In genomic region chr11:10495464-10495786, GRCh38 we compare ENCODE assay signal across 19 cellular contexts.
"Had no signal": no experiment of that assay in that cellular context is flagged by ENCODE, and none has a peak within 500 bp of the region (broad histone marks: within the 10 kb centered on the region; RNA-seq: fewer than 3 reads in every experiment).

No MANE protein-coding gene starts in this region.

- H3K27me3 ChIP-seq: colonic mucosa, dorsolateral prefrontal cortex, gastroesophageal sphincter, heart left ventricle, spleen, thyroid gland had no signal

- DNase-seq: activated CD4-positive, alpha-beta T cell treated with anti-CD3 and anti-CD28 coated beads for 4 hours; activated CD4-positive, alpha-beta T cell treated with anti-CD3 and anti-CD28 coated beads, Interleukin-2, amount 50 U/mL, for 48 hours; activated CD4-positive, CD25-positive, alpha-beta regulatory T cell; activated naive CD4-positive, alpha-beta T cell treated with anti-CD3 and anti-CD28 coated beads, Interleukin-2, amount 10 ng/mL, durations not matched to agents 7 days and 5 days; amygdala; dorsolateral prefrontal cortex; effector memory CD8-positive, alpha-beta T cell; heart left ventricle; left colon; lower lobe of right lung; naive thymus-derived CD4-positive, alpha-beta T cell; retina; spleen; stimulated activated CD4-positive, alpha-beta T cell treated with anti-CD3 and anti-CD28 coated beads, Interleukin-4, amount 100 ng/mL, for 1 hour; stimulated activated naive CD4-positive, alpha-beta T cell treated with Interleukin-2 at 50 U/mL for 16 hours; T1000; thyroid gland had no signal

- H3K9me3 ChIP-seq: colonic mucosa, gastroesophageal sphincter, heart left ventricle, lower lobe of right lung, spleen, thyroid gland had no signal

- H3K4me3 ChIP-seq: colonic mucosa, dorsolateral prefrontal cortex, gastroesophageal sphincter, heart left ventricle, lower lobe of right lung, spleen, thyroid gland had no signal

- H3K36me3 ChIP-seq: colonic mucosa had no signal

- H3K27ac ChIP-seq: colonic mucosa, gastroesophageal sphincter, heart left ventricle, lower lobe of right lung, thyroid gland had no signal

- H3K4me1 ChIP-seq: colonic mucosa, lower lobe of right lung had no signal
